In genomic region chr11:65925397-65925796, GRCh38 we compare ENCODE assay signal across 18 cellular contexts. TPM values are rescaled to one million over a fixed set of nuclear protein-coding genes. Genes with fewer than 3 reads are reported as not detected.
DNase-seq lines count a peak whose midpoint lies in the region; ATAC-seq, FAIRE-seq and TF ChIP-seq lines count a peak whose summit lies in the region.
"Had no signal": no experiment of that assay in that cellular context is flagged by ENCODE, and none has a peak within 500 bp of the region (broad histone marks: within the 10 kb centered on the region; RNA-seq: fewer than 3 reads in every experiment).

No MANE protein-coding gene starts in this region.

- H3K9ac ChIP-seq in SK-N-SH = no peak overlapping the region
- H3K9ac ChIP-seq: GM23248 had no signal

- FAIRE-seq in GM19239 (lab: Jason Lieb, UNC) = no peak
- FAIRE-seq: GM12878, GM18507 had no signal

- no peak for TF ChIP-seq RAD21 in SK-N-SH (IDR thresholded peaks at IDR 0.05; ENCODE audit: low read length)

- TF ChIP-seq CTCF in SK-N-SH (IDR thresholded peaks at IDR 0.05) = no peak

- no peak overlapping the region for H2AFZ ChIP-seq in SK-N-SH (ENCODE audit: low read depth)
- H2AFZ ChIP-seq: GM23248 had no signal

- peak overlapping the region; percentile 42; the same call in 1 of the 2 replicates for H3K4me2 ChIP-seq in SK-N-SH

- no peak overlapping the region; a peak in 1 of 4 replicates for H3K4me3 ChIP-seq in SK-N-SH (ENCODE audit: low read depth in 2 of 2, low read length in 1 of 2)
- H3K4me3 ChIP-seq: GM12878, GM23248 had no signal

- CTCF ChIA-PET in SK-N-SH (lab: Yijun Ruan, JAX) = interaction anchor here (1.3 to 1.7 kb wide), 3 partner anchors 13 to 41 kb away, joined by 4 to 6 read pairs (median 5); partner anchors contain the start of gene FIBP

- POLR2A ChIA-PET in activated naive CD8-positive, alpha-beta T cell treated with anti-CD3 and anti-CD28 coated beads, Interleukin-2, amount 10 ng/mL, durations not matched to agents 7 days and 5 days (lab: Charles Lee) = interaction anchor here (12.9 kb wide), 1 partner anchor 34 kb away, joined by 170 read pairs; the partner anchor contains the start of genes CCDC85B and FIBP
- POLR2A ChIA-PET in SK-N-SH (lab: Yijun Ruan, JAX) = interaction anchor here (1.4 kb wide), 1 partner anchor 37 kb away, joined by 6 read pairs; the partner anchor contains the start of gene SART1

- peak overlapping the region; percentile 4 to 33; a peak in 2 of 4 replicates for H3K27ac ChIP-seq in SK-N-SH (ENCODE audit: low read depth in 2 of 2, low read length in 1 of 2)
- H3K27ac ChIP-seq: GM23248 had no signal

- TF ChIP-seq EP300 in SK-N-SH (IDR thresholded peaks at IDR 0.05; ENCODE audit: borderline replicate concordance in 1 of 2, low read depth in 1 of 2, low read length in 1 of 2) = no peak

- H3K79me2 ChIP-seq in SK-N-SH (ENCODE audit: insufficient read depth) = peaks cover 18% of the 10 kb centered on the region

- no peak for DNase-seq in activated naive CD8-positive, alpha-beta T cell treated with anti-CD3 and anti-CD28 coated beads, Interleukin-2, amount 10 ng/mL, durations not matched to agents 7 days and 5 days
- no peak for DNase-seq in activated naive CD8-positive, alpha-beta T cell treated with anti-CD3 and anti-CD28 coated beads for 36 hours
- DNase-seq in SK-N-SH = no peak
- no peak for DNase-seq in stimulated activated effector memory CD8-positive, alpha-beta T cell treated with anti-CD3 and anti-CD28 coated beads, Interleukin-12 subunit alpha, Interleukin-12 subunit beta, amount 100 ng/mL, for 72 hours (ENCODE audit: low spot score in 2 of 2)
- no peak for DNase-seq in GM19239 (ENCODE audit: insufficient read length, low spot score)
- DNase-seq: GDM1, GM23248, HCEC 1CT, NCI-H1105 treated with DMSO at 0.1 percent for 48 hours, NCI-H187, NCI-H69, SHP77 had no signal

- peak overlapping the region; percentile 67 for H3K27ac Mint-ChIP-seq in activated naive CD8-positive, alpha-beta T cell treated with anti-CD3 and anti-CD28 coated beads, Interleukin-2, amount 10 ng/mL, durations not matched to agents 7 days and 5 days
- H3K27ac Mint-ChIP-seq in activated naive CD8-positive, alpha-beta T cell treated with anti-CD3 and anti-CD28 coated beads for 36 hours = no peak overlapping the region
- H3K27ac Mint-ChIP-seq in activated T-helper 17 cell treated with anti-CD3 and anti-CD28 coated beads, Interleukin-2, amount 50 U/mL, for 72 hours = peak overlapping the region; percentile 15
- peak overlapping the region; percentile 37 for H3K27ac Mint-ChIP-seq in stimulated activated effector memory CD8-positive, alpha-beta T cell treated with anti-CD3 and anti-CD28 coated beads, Interleukin-12 subunit alpha, Interleukin-12 subunit beta, amount 100 ng/mL, for 72 hours

- peaks cover 27% of the 10 kb centered on the region for H3F3A ChIP-seq in SK-N-SH (replicated peaks; ENCODE audit: insufficient read depth)

- H4K20me1 ChIP-seq in SK-N-SH (ENCODE audit: insufficient read depth) = 0 out of 2 replicates have a peak, but pooled peaks cover 4% of the 10 kb centered on the region

- H3K9me2 ChIP-seq in SK-N-SH = no peaks in the 10 kb centered on the region

- no peak overlapping the region for H3K4me3 Mint-ChIP-seq in activated naive CD8-positive, alpha-beta T cell treated with anti-CD3 and anti-CD28 coated beads, Interleukin-2, amount 10 ng/mL, durations not matched to agents 7 days and 5 days
- H3K4me3 Mint-ChIP-seq in activated naive CD8-positive, alpha-beta T cell treated with anti-CD3 and anti-CD28 coated beads for 36 hours = no peak overlapping the region
- H3K4me3 Mint-ChIP-seq in activated T-helper 17 cell treated with anti-CD3 and anti-CD28 coated beads, Interleukin-2, amount 50 U/mL, for 72 hours = no peak overlapping the region
- no peak overlapping the region for H3K4me3 Mint-ChIP-seq in stimulated activated effector memory CD8-positive, alpha-beta T cell treated with anti-CD3 and anti-CD28 coated beads, Interleukin-12 subunit alpha, Interleukin-12 subunit beta, amount 100 ng/mL, for 72 hours

- H3K4me1 ChIP-seq in SK-N-SH (ENCODE audit: control insufficient read depth in 1 of 2, insufficient read depth in 2 of 2, low read depth in 1 of 2, low read length in 1 of 2) = peaks cover 6 to 15% of the 10 kb centered on the region in 2 experiments; a peak in 3 of 4 replicates

- H3K9me3 Mint-ChIP-seq in activated naive CD8-positive, alpha-beta T cell treated with anti-CD3 and anti-CD28 coated beads, Interleukin-2, amount 10 ng/mL, durations not matched to agents 7 days and 5 days = no peaks in the 10 kb centered on the region
- no peaks in the 10 kb centered on the region for H3K9me3 Mint-ChIP-seq in activated naive CD8-positive, alpha-beta T cell treated with anti-CD3 and anti-CD28 coated beads for 36 hours
- peaks cover 3% of the 10 kb centered on the region for H3K9me3 Mint-ChIP-seq in activated T-helper 17 cell treated with anti-CD3 and anti-CD28 coated beads, Interleukin-2, amount 50 U/mL, for 72 hours
- no peaks in the 10 kb centered on the region for H3K9me3 Mint-ChIP-seq in stimulated activated effector memory CD8-positive, alpha-beta T cell treated with anti-CD3 and anti-CD28 coated beads, Interleukin-12 subunit alpha, Interleukin-12 subunit beta, amount 100 ng/mL, for 72 hours

- H3K4me1 Mint-ChIP-seq in activated naive CD8-positive, alpha-beta T cell treated with anti-CD3 and anti-CD28 coated beads, Interleukin-2, amount 10 ng/mL, durations not matched to agents 7 days and 5 days = peaks cover 42% of the 10 kb centered on the region
- peaks cover 36% of the 10 kb centered on the region for H3K4me1 Mint-ChIP-seq in activated naive CD8-positive, alpha-beta T cell treated with anti-CD3 and anti-CD28 coated beads for 36 hours
- H3K4me1 Mint-ChIP-seq in activated T-helper 17 cell treated with anti-CD3 and anti-CD28 coated beads, Interleukin-2, amount 50 U/mL, for 72 hours = peaks cover 20% of the 10 kb centered on the region
- H3K4me1 Mint-ChIP-seq in stimulated activated effector memory CD8-positive, alpha-beta T cell treated with anti-CD3 and anti-CD28 coated beads, Interleukin-12 subunit alpha, Interleukin-12 subunit beta, amount 100 ng/mL, for 72 hours = peaks cover 37% of the 10 kb centered on the region

- no peaks in the 10 kb centered on the region for H3K27me3 ChIP-seq in SK-N-SH (ENCODE audit: insufficient read depth)

- ATAC-seq in activated naive CD8-positive, alpha-beta T cell treated with anti-CD3 and anti-CD28 coated beads, Interleukin-2, amount 10 ng/mL, durations not matched to agents 7 days and 5 days (ENCODE audit: low read depth) = no peak
- ATAC-seq in activated T-helper 17 cell treated with anti-CD3 and anti-CD28 coated beads, Interleukin-2, amount 50 U/mL, for 72 hours (replicated peaks) = no peak
- no peak for ATAC-seq in stimulated activated effector memory CD8-positive, alpha-beta T cell treated with anti-CD3 and anti-CD28 coated beads, Interleukin-12 subunit alpha, Interleukin-12 subunit beta, amount 100 ng/mL, for 72 hours
- no peak for ATAC-seq in HG03045 (IDR thresholded peaks at IDR 0.05; ENCODE audit: unreplicated experiment)
- ATAC-seq: GM12878 had no signal

- peaks cover 10 to 32% of the 10 kb centered on the region in 2 experiments for H3K36me3 ChIP-seq in SK-N-SH (replicated peaks in 1 of 2; ENCODE audit: control insufficient read depth in 1 of 2, insufficient read depth in 2 of 2, low read length in 1 of 2)

- 23% methylated on average over 2 of the region's 2 CpGs for WGBS in SK-N-SH (ENCODE audit: low lambda C conversion rate)

- no peaks in the 10 kb centered on the region for H3K27me3 Mint-ChIP-seq in activated naive CD8-positive, alpha-beta T cell treated with anti-CD3 and anti-CD28 coated beads, Interleukin-2, amount 10 ng/mL, durations not matched to agents 7 days and 5 days
- no peaks in the 10 kb centered on the region for H3K27me3 Mint-ChIP-seq in activated naive CD8-positive, alpha-beta T cell treated with anti-CD3 and anti-CD28 coated beads for 36 hours
- no peaks in the 10 kb centered on the region for H3K27me3 Mint-ChIP-seq in activated T-helper 17 cell treated with anti-CD3 and anti-CD28 coated beads, Interleukin-2, amount 50 U/mL, for 72 hours

- H3K9me3 ChIP-seq in SK-N-SH = no peaks in the 10 kb centered on the region

- peaks cover 16% of the 10 kb centered on the region for H3K36me3 Mint-ChIP-seq in activated naive CD8-positive, alpha-beta T cell treated with anti-CD3 and anti-CD28 coated beads, Interleukin-2, amount 10 ng/mL, durations not matched to agents 7 days and 5 days
- peaks cover 4% of the 10 kb centered on the region for H3K36me3 Mint-ChIP-seq in activated naive CD8-positive, alpha-beta T cell treated with anti-CD3 and anti-CD28 coated beads for 36 hours
- H3K36me3 Mint-ChIP-seq in activated T-helper 17 cell treated with anti-CD3 and anti-CD28 coated beads, Interleukin-2, amount 50 U/mL, for 72 hours (ENCODE audit: low read depth) = peaks cover 24% of the 10 kb centered on the region
- H3K36me3 Mint-ChIP-seq in stimulated activated effector memory CD8-positive, alpha-beta T cell treated with anti-CD3 and anti-CD28 coated beads, Interleukin-12 subunit alpha, Interleukin-12 subunit beta, amount 100 ng/mL, for 72 hours = peaks cover 51% of the 10 kb centered on the region

RNA-seq across cellular contexts. Expression of gene DRAP1, which starts 6.2 kb away (rescaled TPM):
- total RNA-seq in activated naive CD8-positive, alpha-beta T cell treated with anti-CD3 and anti-CD28 coated beads, Interleukin-2, amount 10 ng/mL, durations not matched to agents 7 days and 5 days = 100 to 1,000 TPM; 225 to 259 TPM
- total RNA-seq in activated naive CD8-positive, alpha-beta T cell treated with anti-CD3 and anti-CD28 coated beads for 36 hours = 100 to 1,000 TPM; 108 to 109 TPM
- polyA plus RNA-seq in SK-N-SH (2012; rRNA removed) = 309 and 464 TPM in 2 replicates
- 339 and 481 TPM in 2 replicates for polyA plus RNA-seq in SK-N-SH (2012; cell fraction: cytosol; rRNA removed)
- 288 and 476 TPM in 2 replicates for polyA plus RNA-seq in SK-N-SH (2012; cell fraction: nucleus; rRNA removed)
- 10 to 100 TPM; 85.3 to 94.5 TPM for total RNA-seq in activated T-helper 17 cell treated with anti-CD3 and anti-CD28 coated beads, Interleukin-2, amount 50 U/mL, for 72 hours

RNA-seq across cellular contexts. Expression of gene C11orf68, which starts 6.5 kb away (rescaled TPM):
- total RNA-seq in activated naive CD8-positive, alpha-beta T cell treated with anti-CD3 and anti-CD28 coated beads, Interleukin-2, amount 10 ng/mL, durations not matched to agents 7 days and 5 days = 10 to 100 TPM; 39.8 to 42.8 TPM
- 10 to 100 TPM; 16.8 to 16.9 TPM for total RNA-seq in activated naive CD8-positive, alpha-beta T cell treated with anti-CD3 and anti-CD28 coated beads for 36 hours
- 54.4 and 65.3 TPM in 2 replicates for polyA plus RNA-seq in SK-N-SH (2012; rRNA removed)
- polyA plus RNA-seq in SK-N-SH (2012; cell fraction: cytosol; rRNA removed) = 23.7 and 37.0 TPM in 2 replicates
- 54.3 and 73.9 TPM in 2 replicates for polyA plus RNA-seq in SK-N-SH (2012; cell fraction: nucleus; rRNA removed)
- 10 to 100 TPM; 20.9 to 30.1 TPM for total RNA-seq in activated T-helper 17 cell treated with anti-CD3 and anti-CD28 coated beads, Interleukin-2, amount 50 U/mL, for 72 hours

RNA-seq across cellular contexts. Expression of gene TSGA10IP, which starts 19.9 kb away (rescaled TPM):
- total RNA-seq in activated naive CD8-positive, alpha-beta T cell treated with anti-CD3 and anti-CD28 coated beads, Interleukin-2, amount 10 ng/mL, durations not matched to agents 7 days and 5 days = not detected
- total RNA-seq in activated naive CD8-positive, alpha-beta T cell treated with anti-CD3 and anti-CD28 coated beads for 36 hours = not detected
- polyA plus RNA-seq in SK-N-SH (2012; rRNA removed) = not detected in 2 replicates
- polyA plus RNA-seq in SK-N-SH (2012; cell fraction: cytosol; rRNA removed) = 0.01 TPM in 1 of 2 replicates, not detected in the other
- 0.15 TPM in 1 of 2 replicates, not detected in the other for polyA plus RNA-seq in SK-N-SH (2012; cell fraction: nucleus; rRNA removed)
- total RNA-seq in activated T-helper 17 cell treated with anti-CD3 and anti-CD28 coated beads, Interleukin-2, amount 50 U/mL, for 72 hours = not detected
- total RNA-seq: GM12878, GM23248, OCI-LY7 had no signal
- polyA plus RNA-seq: BJ, GM12878, GM23248 had no signal

RNA-seq across cellular contexts. Expression of gene FOSL1, which starts 25.2 kb away (rescaled TPM):
- total RNA-seq in activated naive CD8-positive, alpha-beta T cell treated with anti-CD3 and anti-CD28 coated beads, Interleukin-2, amount 10 ng/mL, durations not matched to agents 7 days and 5 days = 1 to 10 TPM; 1.9 to 2.0 TPM
- total RNA-seq in activated naive CD8-positive, alpha-beta T cell treated with anti-CD3 and anti-CD28 coated beads for 36 hours = 10 to 100 TPM; 15.8 to 16.0 TPM
- polyA plus RNA-seq in SK-N-SH (2012; rRNA removed) = 17.9 and 30.1 TPM in 2 replicates
- 18.1 and 21.6 TPM in 2 replicates for polyA plus RNA-seq in SK-N-SH (2012; cell fraction: cytosol; rRNA removed)
- polyA plus RNA-seq in SK-N-SH (2012; cell fraction: nucleus; rRNA removed) = 28.3 and 39.9 TPM in 2 replicates
- total RNA-seq in activated T-helper 17 cell treated with anti-CD3 and anti-CD28 coated beads, Interleukin-2, amount 50 U/mL, for 72 hours = 10 to 100 TPM; 18.7 to 24.8 TPM

RNA-seq across cellular contexts. Expression of gene CCDC85B, which starts 34.9 kb away (rescaled TPM):
- 10 to 100 TPM; 59.8 to 66.3 TPM for total RNA-seq in activated naive CD8-positive, alpha-beta T cell treated with anti-CD3 and anti-CD28 coated beads, Interleukin-2, amount 10 ng/mL, durations not matched to agents 7 days and 5 days
- 10 to 100 TPM; 78.5 to 81.3 TPM for total RNA-seq in activated naive CD8-positive, alpha-beta T cell treated with anti-CD3 and anti-CD28 coated beads for 36 hours
- 34.2 and 52.8 TPM in 2 replicates for polyA plus RNA-seq in SK-N-SH (2012; rRNA removed)
- polyA plus RNA-seq in SK-N-SH (2012; cell fraction: cytosol; rRNA removed) = 31.2 and 38.6 TPM in 2 replicates
- 19.2 and 56.3 TPM in 2 replicates for polyA plus RNA-seq in SK-N-SH (2012; cell fraction: nucleus; rRNA removed)
- total RNA-seq in activated T-helper 17 cell treated with anti-CD3 and anti-CD28 coated beads, Interleukin-2, amount 50 U/mL, for 72 hours = 10 to 100 TPM; 21.0 to 37.2 TPM
